In genomic region chr15:41501961-41502786, GRCh38 we compare ENCODE assay signal across 9 cellular contexts. TPM values are rescaled to one million over a fixed set of nuclear protein-coding genes. Genes with fewer than 3 reads are reported as not detected.
A peak's percentile ranks its signal among the peaks of the same experiment; 100 is the strongest.
DNase-seq lines count a peak whose midpoint lies in the region; ATAC-seq, FAIRE-seq and TF ChIP-seq lines count a peak whose summit lies in the region.
"Had no signal": no experiment of that assay in that cellular context is flagged by ENCODE, and none has a peak within 500 bp of the region (broad histone marks: within the 10 kb centered on the region; RNA-seq: fewer than 3 reads in every experiment).

No MANE protein-coding gene starts in this region.

- TF ChIP-seq POLR2A in esophagus squamous epithelium (IDR thresholded peaks at IDR 0.05): no peak
- TF ChIP-seq POLR2A in HepG2 (IDR thresholded peaks at IDR 0.05; ENCODE audit: insufficient read depth in 1 of 2, low read depth in 2 of 2, low read length in 2 of 2): no peak

- POLR2A ChIA-PET in HepG2 (lab: Yijun Ruan, JAX): no interaction called here

- DNase-seq in GM20000 (ENCODE audit: low spot score): peak; percentile 58
- peak; percentile 54 for DNase-seq in activated CD4-positive, alpha-beta T cell treated with anti-CD3 and anti-CD28 coated beads for 48 hours
- no peak for DNase-seq in esophagus squamous epithelium (lab: John Stamatoyannopoulos, UW)
- DNase-seq in NCI-H1105 (lab: John Stamatoyannopoulos, UW): no peak
- no peak for DNase-seq in HepG2 (ENCODE audit: low spot score)
- DNase-seq: NCI-H2107 had no signal

- H3K4me1 ChIP-seq in esophagus squamous epithelium: peaks cover 25 to 33% (median 30%) of the 10 kb centered on the region in 3 donors
- H3K4me1 ChIP-seq in skeletal muscle tissue (ENCODE audit: control insufficient read depth in 3 of 3, insufficient read depth in 3 of 3, low read length in 3 of 3): peaks cover 11 to 18% (median 14%) of the 10 kb centered on the region in 3 donors
- peaks cover 6% of the 10 kb centered on the region for H3K4me1 ChIP-seq in HepG2 (ENCODE audit: insufficient read depth, low read length)

- in situ Hi-C loops in HepG2 (cut with HindIII; ENCODE audit: extremely low pct_ligation_motif_present, low pct_unique_long_range_greater_than_20kb): no loop called here

- intact Hi-C loops in esophagus squamous epithelium (cut with DNase I): no loop called here
- intact Hi-C loops in HepG2 (cut with micrococcal nuclease; ENCODE audit: unreplicated experiment): no loop called here

- CTCF ChIA-PET in HepG2 (lab: Yijun Ruan, JAX; ENCODE audit: low intra/inter-chr PET ratio, low total read pairs): no interaction called here

- no peaks in the 10 kb centered on the region for H4K20me1 ChIP-seq in HepG2 (ENCODE audit: insufficient read depth, low read length)

- BruUV-seq in HepG2 (replicated peaks; lab: Mats Ljungman, UMichigan): no TSS peak

- H3K4me3 ChIP-seq in esophagus squamous epithelium: peak overlapping the region; percentile 3 to 58 (median 27)
- H3K4me3 ChIP-seq in skeletal muscle tissue (ENCODE audit: low read length in 3 of 3): peak overlapping the region; percentile 30 to 52 (median 45)
- no peak overlapping the region for H3K4me3 ChIP-seq in HepG2 (replicated peaks in 1 of 3; ENCODE audit: insufficient read depth in 1 of 3, low read depth in 2 of 3, low read length in 3 of 3)

- no peak for TF ChIP-seq EP300 in HepG2 (IDR thresholded peaks at IDR 0.05; ENCODE audit: low read depth in 2 of 2, low read length in 2 of 2)
- TF ChIP-seq EP300 in HepG2 (CRISPR knock-in tag; IDR thresholded peaks at IDR 0.05; ENCODE audit: borderline replicate concordance): no peak

- TF ChIP-seq CTCF in GM20000 (IDR thresholded peaks at IDR 0.05; ENCODE audit: extremely low read depth, missing control alignments) (no peak), esophagus squamous epithelium (IDR thresholded peaks at IDR 0.05) (no peak), HepG2 (CRISPR knock-in tag; IDR thresholded peaks at IDR 0.05) (no peak)

- H3K9ac ChIP-seq in skeletal muscle tissue (ENCODE audit: low read depth in 1 of 3, low read length in 3 of 3): no peak overlapping the region
- no peak overlapping the region for H3K9ac ChIP-seq in HepG2 (ENCODE audit: insufficient read depth, low read depth, low read length)

- no peak overlapping the region for H2AFZ ChIP-seq in HepG2 (ENCODE audit: low read length)

- no peaks in the 10 kb centered on the region for H3K9me3 ChIP-seq in esophagus squamous epithelium
- H3K9me3 ChIP-seq in skeletal muscle tissue (ENCODE audit: control insufficient read depth in 3 of 3, low read length in 3 of 3): no peaks in the 10 kb centered on the region
- no peaks in the 10 kb centered on the region for H3K9me3 ChIP-seq in HepG2 (ENCODE audit: low read length)

- WGBS in esophagus squamous epithelium, 2 donors: 5 to 9% methylated on average over 4 to 7 of the region's 59 CpGs
- 98% methylated on average over 56 of the region's 59 CpGs for WGBS in HepG2 (ENCODE audit: low lambda C conversion rate)

- H3K27me3 ChIP-seq in esophagus squamous epithelium (peaks cover 14 to 98% (median 19%) of the 10 kb centered on the region in 4 donors), skeletal muscle tissue (ENCODE audit: control insufficient read depth in 3 of 3, insufficient read depth in 3 of 3, low read length in 3 of 3) (peaks cover 45 to 66% (median 60%) of the 10 kb centered on the region in 3 donors), HepG2 (ENCODE audit: control insufficient read depth in 1 of 2, insufficient read depth in 2 of 2, low read length in 2 of 2) (no peaks in the 10 kb centered on the region)

- H3K4me2 ChIP-seq in HepG2 (ENCODE audit: low read depth, low read length): no peak overlapping the region

- no peaks in the 10 kb centered on the region for H3K36me3 ChIP-seq in esophagus squamous epithelium
- H3K36me3 ChIP-seq in skeletal muscle tissue (ENCODE audit: control insufficient read depth in 3 of 3, insufficient read depth in 3 of 3, low read length in 3 of 3): no peaks in the 10 kb centered on the region
- H3K36me3 ChIP-seq in HepG2 (replicated peaks in 1 of 2; ENCODE audit: control insufficient read depth in 1 of 2, insufficient read depth in 2 of 2, low read length in 2 of 2): peaks cover 10 to 20% of the 10 kb centered on the region in 2 experiments; a peak in 4 of 5 replicates

- no peak for TF ChIP-seq RAD21 in HepG2 (CRISPR knock-in tag; IDR thresholded peaks at IDR 0.05)

- ATAC-seq in GM21786 (IDR thresholded peaks at IDR 0.05; ENCODE audit: unreplicated experiment): no peak
- ATAC-seq in GM21576 (IDR thresholded peaks at IDR 0.05; ENCODE audit: unreplicated experiment): no peak
- ATAC-seq in HepG2: no peak

- H3K27ac ChIP-seq in esophagus squamous epithelium (no peak overlapping the region), skeletal muscle tissue (ENCODE audit: low read depth, low read length) (no peak overlapping the region), HepG2 (ENCODE audit: extremely low read length, insufficient read depth, low read length) (no peak overlapping the region)

- FAIRE-seq in HepG2 (lab: Jason Lieb, UNC): no peak

- H3K79me2 ChIP-seq in HepG2 (ENCODE audit: insufficient read depth, low read length): peaks cover 22% of the 10 kb centered on the region

RNA-seq across cellular contexts. Expression of gene ITPKA, which starts 8.5 kb away (rescaled TPM):
- total RNA-seq in esophagus squamous epithelium: under 1 TPM in 3 of 4 donors, not detected in 1; 0.19 to 0.76 (median 0.57) TPM
- total RNA-seq in skeletal muscle tissue: not detected
- total RNA-seq in HepG2 (2016; rRNA removed; fragmentation: Illumina TruSeq; extraction: Trizol): 29.7 and 41.3 TPM in 2 replicates
- 18.2 and 21.9 TPM in 2 replicates for total RNA-seq in HepG2 (2016; cell fraction: cytosol; rRNA removed; fragmentation: Illumina TruSeq; extraction: Trizol; ENCODE audit: low read depth)
- total RNA-seq in HepG2 (2016; cell fraction: insoluble cytoplasmic fraction; rRNA removed; fragmentation: Illumina TruSeq; extraction: Trizol): 29.5 and 42.6 TPM in 2 replicates
- total RNA-seq in HepG2 (2016; cell fraction: membrane; rRNA removed; fragmentation: Illumina TruSeq; extraction: Trizol): 35.6 and 37.8 TPM in 2 replicates
- 20.4 and 24.5 TPM in 2 replicates for total RNA-seq in HepG2 (2016; cell fraction: nucleus; rRNA removed; fragmentation: Illumina TruSeq; extraction: Trizol)
- 13.2 and 16.4 TPM in 2 replicates for polyA plus RNA-seq in HepG2 (2011; rRNA removed)
- 16.8 and 21.5 TPM in 2 replicates for polyA plus RNA-seq in HepG2 (2011; cell fraction: cytosol; rRNA removed)
- 31.6 and 37.7 TPM in 2 replicates for polyA plus RNA-seq in HepG2 (2011; cell fraction: nucleus; rRNA removed)
- polyA plus RNA-seq in HepG2 (2012): 11.4 and 12.0 TPM in 2 replicates
- 20.8 and 23.5 TPM in 2 replicates for polyA plus RNA-seq in HepG2 (2016; cell fraction: cytosol; fragmentation: Illumina TruSeq; extraction: Trizol; ENCODE audit: low read depth)
- 34.6 and 34.9 TPM in 2 replicates for polyA plus RNA-seq in HepG2 (2016; cell fraction: insoluble cytoplasmic fraction; fragmentation: Illumina TruSeq; extraction: Trizol; ENCODE audit: low read depth)
- polyA plus RNA-seq in HepG2 (2016; cell fraction: membrane; fragmentation: Illumina TruSeq; extraction: Trizol; ENCODE audit: low read depth): 30.1 and 33.1 TPM in 2 replicates
- 50.2 and 55.6 TPM in 2 replicates for polyA plus RNA-seq in HepG2 (2016; cell fraction: nucleus; fragmentation: Illumina TruSeq; extraction: Trizol; ENCODE audit: insufficient read depth, low read depth)
- polyA minus RNA-seq in HepG2 (2011; rRNA and poly(A)+ RNA removed; ENCODE audit: low replicate concordance): 1.6 and 25.3 TPM in 2 replicates
- polyA minus RNA-seq in HepG2 (2011; cell fraction: cytosol; rRNA and poly(A)+ RNA removed): 14.9 and 16.9 TPM in 2 replicates
- 6.8 and 9.9 TPM in 2 replicates for polyA minus RNA-seq in HepG2 (2011; cell fraction: nucleus; rRNA and poly(A)+ RNA removed)

RNA-seq across cellular contexts. Expression of gene LTK, which starts 11.5 kb away (rescaled TPM):
- total RNA-seq in esophagus squamous epithelium (under 1 TPM in 2 of 4 donors, not detected in 2; 0.38 to 0.82 TPM), skeletal muscle tissue (4.2 TPM), HepG2 (2016; rRNA removed; fragmentation: Illumina TruSeq; extraction: Trizol) (not detected in 2 replicates)
- not detected in 2 replicates for total RNA-seq in HepG2 (2016; cell fraction: cytosol; rRNA removed; fragmentation: Illumina TruSeq; extraction: Trizol; ENCODE audit: low read depth)
- not detected in 2 replicates for total RNA-seq in HepG2 (2016; cell fraction: insoluble cytoplasmic fraction; rRNA removed; fragmentation: Illumina TruSeq; extraction: Trizol)
- not detected in 2 replicates for total RNA-seq in HepG2 (2016; cell fraction: membrane; rRNA removed; fragmentation: Illumina TruSeq; extraction: Trizol)
- total RNA-seq in HepG2 (2016; cell fraction: nucleus; rRNA removed; fragmentation: Illumina TruSeq; extraction: Trizol): 0.12 TPM in 1 of 2 replicates, not detected in the other
- polyA plus RNA-seq in HepG2 (2011; rRNA removed): 0.01 and 0.05 TPM in 2 replicates
- 0.05 TPM in 1 of 2 replicates, not detected in the other for polyA plus RNA-seq in HepG2 (2011; cell fraction: cytosol; rRNA removed)
- 0.63 and 0.68 TPM in 2 replicates for polyA plus RNA-seq in HepG2 (2011; cell fraction: nucleus; rRNA removed)
- polyA plus RNA-seq in HepG2 (2012): 0.19 TPM in 1 of 2 replicates, not detected in the other
- polyA plus RNA-seq in HepG2 (2016; cell fraction: cytosol; fragmentation: Illumina TruSeq; extraction: Trizol; ENCODE audit: low read depth): not detected in 2 replicates
- polyA plus RNA-seq in HepG2 (2016; cell fraction: insoluble cytoplasmic fraction; fragmentation: Illumina TruSeq; extraction: Trizol; ENCODE audit: low read depth): not detected in 2 replicates
- not detected in 2 replicates for polyA plus RNA-seq in HepG2 (2016; cell fraction: membrane; fragmentation: Illumina TruSeq; extraction: Trizol; ENCODE audit: low read depth)
- polyA plus RNA-seq in HepG2 (2016; cell fraction: nucleus; fragmentation: Illumina TruSeq; extraction: Trizol; ENCODE audit: insufficient read depth, low read depth): not detected in 2 replicates
- polyA minus RNA-seq in HepG2 (2011; rRNA and poly(A)+ RNA removed; ENCODE audit: low replicate concordance): 0.37 TPM in 1 of 2 replicates, not detected in the other
- not detected in 2 replicates for polyA minus RNA-seq in HepG2 (2011; cell fraction: cytosol; rRNA and poly(A)+ RNA removed)
- polyA minus RNA-seq in HepG2 (2011; cell fraction: nucleus; rRNA and poly(A)+ RNA removed): not detected in 2 replicates

RNA-seq across cellular contexts. Expression of gene RPAP1, which starts 41.9 kb away (rescaled TPM):
- total RNA-seq in esophagus squamous epithelium: 10 to 100 TPM; 15.3 to 22.6 (median 19.8) TPM
- 6.8 TPM for total RNA-seq in skeletal muscle tissue
- 20.6 and 28.1 TPM in 2 replicates for total RNA-seq in HepG2 (2016; rRNA removed; fragmentation: Illumina TruSeq; extraction: Trizol)
- total RNA-seq in HepG2 (2016; cell fraction: cytosol; rRNA removed; fragmentation: Illumina TruSeq; extraction: Trizol; ENCODE audit: low read depth): 2.9 and 4.8 TPM in 2 replicates
- total RNA-seq in HepG2 (2016; cell fraction: insoluble cytoplasmic fraction; rRNA removed; fragmentation: Illumina TruSeq; extraction: Trizol): 19.4 and 24.9 TPM in 2 replicates
- total RNA-seq in HepG2 (2016; cell fraction: membrane; rRNA removed; fragmentation: Illumina TruSeq; extraction: Trizol): 7.5 and 9.5 TPM in 2 replicates
- total RNA-seq in HepG2 (2016; cell fraction: nucleus; rRNA removed; fragmentation: Illumina TruSeq; extraction: Trizol): 20.1 and 24.6 TPM in 2 replicates
- 15.1 and 16.2 TPM in 2 replicates for polyA plus RNA-seq in HepG2 (2011; rRNA removed)
- 7.0 and 9.8 TPM in 2 replicates for polyA plus RNA-seq in HepG2 (2011; cell fraction: cytosol; rRNA removed)
- 56.6 and 66.8 TPM in 2 replicates for polyA plus RNA-seq in HepG2 (2011; cell fraction: nucleus; rRNA removed)
- 26.5 TPM in 2 replicates for polyA plus RNA-seq in HepG2 (2012)
- 2.1 and 2.5 TPM in 2 replicates for polyA plus RNA-seq in HepG2 (2016; cell fraction: cytosol; fragmentation: Illumina TruSeq; extraction: Trizol; ENCODE audit: low read depth)
- polyA plus RNA-seq in HepG2 (2016; cell fraction: insoluble cytoplasmic fraction; fragmentation: Illumina TruSeq; extraction: Trizol; ENCODE audit: low read depth): 15.7 and 22.2 TPM in 2 replicates
- polyA plus RNA-seq in HepG2 (2016; cell fraction: membrane; fragmentation: Illumina TruSeq; extraction: Trizol; ENCODE audit: low read depth): 3.5 and 5.6 TPM in 2 replicates
- 36.5 and 38.9 TPM in 2 replicates for polyA plus RNA-seq in HepG2 (2016; cell fraction: nucleus; fragmentation: Illumina TruSeq; extraction: Trizol; ENCODE audit: insufficient read depth, low read depth)
- polyA minus RNA-seq in HepG2 (2011; rRNA and poly(A)+ RNA removed; ENCODE audit: low replicate concordance): 24.4 and 46.4 TPM in 2 replicates
- polyA minus RNA-seq in HepG2 (2011; cell fraction: cytosol; rRNA and poly(A)+ RNA removed): 13.8 and 16.5 TPM in 2 replicates
- 27.7 and 30.0 TPM in 2 replicates for polyA minus RNA-seq in HepG2 (2011; cell fraction: nucleus; rRNA and poly(A)+ RNA removed)

RNA-seq across cellular contexts. Expression of gene TYRO3, which starts 56.8 kb away (rescaled TPM):
- total RNA-seq in esophagus squamous epithelium: 10 to 100 TPM in 3 of 4 donors, 1 to 10 TPM in 1; 6.5 to 16.9 (median 11.2) TPM
- total RNA-seq in skeletal muscle tissue: 11.5 TPM
- 12.4 and 24.0 TPM in 2 replicates for total RNA-seq in HepG2 (2016; rRNA removed; fragmentation: Illumina TruSeq; extraction: Trizol)
- total RNA-seq in HepG2 (2016; cell fraction: cytosol; rRNA removed; fragmentation: Illumina TruSeq; extraction: Trizol; ENCODE audit: low read depth): 8.5 and 10.2 TPM in 2 replicates
- 12.7 and 22.1 TPM in 2 replicates for total RNA-seq in HepG2 (2016; cell fraction: insoluble cytoplasmic fraction; rRNA removed; fragmentation: Illumina TruSeq; extraction: Trizol)
- total RNA-seq in HepG2 (2016; cell fraction: membrane; rRNA removed; fragmentation: Illumina TruSeq; extraction: Trizol): 13.7 and 17.0 TPM in 2 replicates
- 16.6 and 22.9 TPM in 2 replicates for total RNA-seq in HepG2 (2016; cell fraction: nucleus; rRNA removed; fragmentation: Illumina TruSeq; extraction: Trizol)
- 43.6 and 48.0 TPM in 2 replicates for polyA plus RNA-seq in HepG2 (2011; rRNA removed)
- 34.1 and 42.7 TPM in 2 replicates for polyA plus RNA-seq in HepG2 (2011; cell fraction: cytosol; rRNA removed)
- polyA plus RNA-seq in HepG2 (2011; cell fraction: nucleus; rRNA removed): 45.0 and 51.9 TPM in 2 replicates
- 24.1 and 31.2 TPM in 2 replicates for polyA plus RNA-seq in HepG2 (2012)
- polyA plus RNA-seq in HepG2 (2016; cell fraction: cytosol; fragmentation: Illumina TruSeq; extraction: Trizol; ENCODE audit: low read depth): 3.8 and 5.0 TPM in 2 replicates
- polyA plus RNA-seq in HepG2 (2016; cell fraction: insoluble cytoplasmic fraction; fragmentation: Illumina TruSeq; extraction: Trizol; ENCODE audit: low read depth): 9.1 and 11.5 TPM in 2 replicates
- 8.9 and 12.0 TPM in 2 replicates for polyA plus RNA-seq in HepG2 (2016; cell fraction: membrane; fragmentation: Illumina TruSeq; extraction: Trizol; ENCODE audit: low read depth)
- polyA plus RNA-seq in HepG2 (2016; cell fraction: nucleus; fragmentation: Illumina TruSeq; extraction: Trizol; ENCODE audit: insufficient read depth, low read depth): 23.9 and 24.2 TPM in 2 replicates
- 189 and 236 TPM in 2 replicates for polyA minus RNA-seq in HepG2 (2011; rRNA and poly(A)+ RNA removed; ENCODE audit: low replicate concordance)
- polyA minus RNA-seq in HepG2 (2011; cell fraction: cytosol; rRNA and poly(A)+ RNA removed): 48.4 and 49.0 TPM in 2 replicates
- polyA minus RNA-seq in HepG2 (2011; cell fraction: nucleus; rRNA and poly(A)+ RNA removed): 33.2 and 34.2 TPM in 2 replicates

Comparison
In these comparisons a context has a peak if more than half of its experiments do, and no peak if none do; other contexts are left out.
1. DNase-seq: peak in GM20000 (single experiment) and activated CD4-positive, alpha-beta T cell treated with anti-CD3 and anti-CD28 coated beads for 48 hours (single experiment); none in esophagus squamous epithelium (single experiment), NCI-H1105 (single experiment) and HepG2 (single experiment).
2. H3K4me3 ChIP-seq: peak in esophagus squamous epithelium (4 of 4) and skeletal muscle tissue (3 of 3); none in HepG2 (0 of 3).
3. RNA of gene ITPKA, which starts 8.5 kb away (total RNA-seq): 18.2 to 42.6 TPM in HepG2; 0.19 to 0.76 TPM in esophagus squamous epithelium and not detected in skeletal muscle tissue (single experiment); every median in the first group is over 10 times any median in the second.